In genomic region chr14:52692248-52692962, GRCh38 we compare ENCODE assay signal across 1 cellular context.
TF ChIP-seq lines count a peak whose summit lies in the region.

No MANE protein-coding gene starts in this region.

TF ChIP-seq in GM12878, 131 proteins besides CTCF, POLR2A, EP300 and RAD21 (continued from another document):
- TF ChIP-seq, protein P1, sequence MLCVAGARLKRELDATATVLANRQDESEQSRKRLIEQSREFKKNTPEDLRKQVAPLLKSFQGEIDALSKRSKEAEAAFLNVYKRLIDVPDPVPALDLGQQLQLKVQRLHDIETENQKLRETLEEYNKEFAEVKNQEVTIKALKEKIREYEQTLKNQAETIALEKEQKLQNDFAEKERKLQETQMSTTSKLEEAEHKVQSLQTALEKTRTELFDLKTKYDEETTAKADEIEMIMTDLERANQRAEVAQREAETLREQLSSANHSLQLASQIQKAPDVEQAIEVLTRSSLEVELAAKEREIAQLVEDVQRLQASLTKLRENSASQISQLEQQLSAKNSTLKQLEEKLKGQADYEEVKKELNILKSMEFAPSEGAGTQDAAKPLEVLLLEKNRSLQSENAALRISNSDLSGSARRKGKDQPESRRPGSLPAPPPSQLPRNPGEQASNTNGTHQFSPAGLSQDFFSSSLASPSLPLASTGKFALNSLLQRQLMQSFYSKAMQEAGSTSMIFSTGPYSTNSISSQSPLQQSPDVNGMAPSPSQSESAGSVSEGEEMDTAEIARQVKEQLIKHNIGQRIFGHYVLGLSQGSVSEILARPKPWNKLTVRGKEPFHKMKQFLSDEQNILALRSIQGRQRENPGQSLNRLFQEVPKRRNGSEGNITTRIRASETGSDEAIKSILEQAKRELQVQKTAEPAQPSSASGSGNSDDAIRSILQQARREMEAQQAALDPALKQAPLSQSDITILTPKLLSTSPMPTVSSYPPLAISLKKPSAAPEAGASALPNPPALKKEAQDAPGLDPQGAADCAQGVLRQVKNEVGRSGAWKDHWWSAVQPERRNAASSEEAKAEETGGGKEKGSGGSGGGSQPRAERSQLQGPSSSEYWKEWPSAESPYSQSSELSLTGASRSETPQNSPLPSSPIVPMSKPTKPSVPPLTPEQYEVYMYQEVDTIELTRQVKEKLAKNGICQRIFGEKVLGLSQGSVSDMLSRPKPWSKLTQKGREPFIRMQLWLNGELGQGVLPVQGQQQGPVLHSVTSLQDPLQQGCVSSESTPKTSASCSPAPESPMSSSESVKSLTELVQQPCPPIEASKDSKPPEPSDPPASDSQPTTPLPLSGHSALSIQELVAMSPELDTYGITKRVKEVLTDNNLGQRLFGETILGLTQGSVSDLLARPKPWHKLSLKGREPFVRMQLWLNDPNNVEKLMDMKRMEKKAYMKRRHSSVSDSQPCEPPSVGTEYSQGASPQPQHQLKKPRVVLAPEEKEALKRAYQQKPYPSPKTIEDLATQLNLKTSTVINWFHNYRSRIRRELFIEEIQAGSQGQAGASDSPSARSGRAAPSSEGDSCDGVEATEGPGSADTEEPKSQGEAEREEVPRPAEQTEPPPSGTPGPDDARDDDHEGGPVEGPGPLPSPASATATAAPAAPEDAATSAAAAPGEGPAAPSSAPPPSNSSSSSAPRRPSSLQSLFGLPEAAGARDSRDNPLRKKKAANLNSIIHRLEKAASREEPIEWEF (IDR thresholded peaks at IDR 0.05; ENCODE audit: insufficient replicate concordance, low read depth, low read length) = no peak
